In genomic region chr9:128394404-128395168, GRCh38 we compare ENCODE assay signal across 20 cellular contexts. TPM values are rescaled to one million over a fixed set of nuclear protein-coding genes. Genes with fewer than 3 reads are reported as not detected.
DNase-seq lines count a peak whose midpoint lies in the region; ATAC-seq and TF ChIP-seq lines count a peak whose summit lies in the region.
"Had no signal": no experiment of that assay in that cellular context is flagged by ENCODE, and none has a peak within 500 bp of the region (broad histone marks: within the 10 kb centered on the region; RNA-seq: fewer than 3 reads in every experiment).

No MANE protein-coding gene starts in this region.

- H3K9me3 ChIP-seq in A673 (ENCODE audit: low read depth, low read length, poor library complexity, severe bottlenecking): no peaks in the 10 kb centered on the region
- H3K9me3 ChIP-seq: suprapubic skin had no signal

- H3K36me3 Mint-ChIP-seq in HFFc6 (ENCODE audit: low read depth) (peaks cover 4% of the 10 kb centered on the region; the same call in 1 of the 2 replicates), mesothelial cell of epicardium (peaks cover 10% of the 10 kb centered on the region)
- H3K36me3 Mint-ChIP-seq: natural killer cell treated with Interleukin-12 subunit alpha and Interleukin-12 subunit beta and Interleukin-15 and Interleukin-18, amount 100 ng/mL, for 72 hours had no signal

- TF ChIP-seq CTCF in A673 (conservative IDR thresholded peaks at IDR 0.05; ENCODE audit: low read depth, low read length) (no peak), HFFc6 (IDR thresholded peaks at IDR 0.05) (no peak), mesothelial cell of epicardium (IDR thresholded peaks at IDR 0.05; ENCODE audit: unreplicated experiment) (no peak)

- no peaks in the 10 kb centered on the region for H3K27me3 ChIP-seq in A673 (replicated peaks; ENCODE audit: insufficient read depth, low read depth, low read length, poor library complexity)
- H3K27me3 ChIP-seq: suprapubic skin had no signal

- intact Hi-C loops in A673 (cut with micrococcal nuclease; ENCODE audit: unreplicated experiment): no loop called here

- H3K9me3 Mint-ChIP-seq in HFFc6 (no peaks in the 10 kb centered on the region), mesothelial cell of epicardium (no peaks in the 10 kb centered on the region)
- H3K9me3 Mint-ChIP-seq: natural killer cell treated with Interleukin-12 subunit alpha and Interleukin-12 subunit beta and Interleukin-15 and Interleukin-18, amount 100 ng/mL, for 72 hours; T-cell had no signal

- H3K27ac Mint-ChIP-seq in HFFc6 (peak overlapping the region; percentile 30), mesothelial cell of epicardium (no peak overlapping the region)
- H3K27ac Mint-ChIP-seq: natural killer cell treated with Interleukin-12 subunit alpha and Interleukin-12 subunit beta and Interleukin-15 and Interleukin-18, amount 100 ng/mL, for 72 hours; T-cell had no signal

- ATAC-seq in HG02798 (IDR thresholded peaks at IDR 0.05; ENCODE audit: poor library complexity, unreplicated experiment) (no peak), GM19467 (IDR thresholded peaks at IDR 0.05; ENCODE audit: unreplicated experiment) (no peak)
- ATAC-seq: natural killer cell treated with Interleukin-12 subunit alpha and Interleukin-12 subunit beta and Interleukin-15 and Interleukin-18, amount 100 ng/mL, for 72 hours; Right ventricle myocardium inferior; T-cell had no signal

- POLR2A ChIA-PET in A673 (lab: Charles Lee; ENCODE audit: low non-redundant PET): no interaction called here

- H3K4me3 Mint-ChIP-seq in HFFc6 (peak overlapping the region; percentile 18; the same call in 1 of the 2 replicates), mesothelial cell of epicardium (peak overlapping the region; percentile 12)
- H3K4me3 Mint-ChIP-seq: CD14-positive monocyte; natural killer cell treated with Interleukin-12 subunit alpha and Interleukin-12 subunit beta and Interleukin-15 and Interleukin-18, amount 100 ng/mL, for 72 hours; T-cell had no signal

- CTCF ChIA-PET in A673 (lab: Charles Lee): no interaction called here

- peaks cover 10% of the 10 kb centered on the region for H3K4me1 ChIP-seq in A673 (ENCODE audit: insufficient read depth, low read length, poor library complexity, severe bottlenecking)

- H3K27ac ChIP-seq in A673 (ENCODE audit: low read depth, low read length, poor library complexity, severe bottlenecking): peak overlapping the region; percentile 10
- H3K27ac ChIP-seq in cingulate gyrus (ENCODE audit: low read depth, low read length): peak overlapping the region; percentile 95
- H3K27ac ChIP-seq: suprapubic skin had no signal

- H3K27me3 Mint-ChIP-seq in HFFc6 (ENCODE audit: insufficient read depth) (peaks cover 13% of the 10 kb centered on the region), mesothelial cell of epicardium (ENCODE audit: low read depth) (peaks cover 88% of the 10 kb centered on the region)
- H3K27me3 Mint-ChIP-seq: T-cell had no signal

- no peaks in the 10 kb centered on the region for H3K36me3 ChIP-seq in A673 (ENCODE audit: insufficient read depth, low read length, poor library complexity, severe bottlenecking)

- no peak overlapping the region for H3K4me3 ChIP-seq in A673 (ENCODE audit: low read depth, low read length, poor library complexity, severe bottlenecking)
- H3K4me3 ChIP-seq: suprapubic skin had no signal

- BruUV-seq in A673 (replicated peaks; lab: Mats Ljungman, UMichigan): no TSS peak

- peak; percentile 37 for DNase-seq in A673 (ENCODE audit: low spot score)
- DNase-seq in HFFc6: no peak
- no peak for DNase-seq in mesothelial cell of epicardium (ENCODE audit: low spot score in 2 of 2, unreplicated experiment in 2 of 2)
- DNase-seq in amniotic stem cell (lab: John Stamatoyannopoulos, UW): no peak
- no peak for DNase-seq in NCI-H1105 (lab: John Stamatoyannopoulos, UW)
- DNase-seq: GF-D8; KG1; mesendoderm; MV-4-11; NCI-H2081 treated with DMSO at 0.1 percent for 48 hours; NCI-H524; stimulated activated CD4-positive, alpha-beta T cell treated with anti-CD3 and anti-CD28 coated beads, Interleukin-4, amount 100 ng/mL, for 4 hours; T-cell had no signal

- peaks cover 16% of the 10 kb centered on the region for H3K4me1 Mint-ChIP-seq in HFFc6 (ENCODE audit: low read depth)
- peaks cover 16% of the 10 kb centered on the region for H3K4me1 Mint-ChIP-seq in mesothelial cell of epicardium

RNA-seq across cellular contexts. Expression of gene URM1, which starts 23.4 kb away (rescaled TPM):
- total RNA-seq in A673 (2021): 67.0 and 84.8 TPM in 2 replicates
- total RNA-seq in HFFc6 (2021; fragmentation: NEBNext Ultra II Directional; extraction: Animal tissue kit (Norgen Biotek cat#: 25700)): 10 to 100 TPM; 63.8 to 75.5 (median 70.2) TPM
- total RNA-seq in mesothelial cell of epicardium: 46.6 to 54.9 TPM (median 51.5 TPM) in 3 replicates

RNA-seq across cellular contexts. Expression of gene CERCAM, which starts 26.1 kb away (rescaled TPM):
- 10.1 and 14.7 TPM in 2 replicates for total RNA-seq in A673 (2021)
- 100 to 1,000 TPM; 125 to 172 (median 136) TPM for total RNA-seq in HFFc6 (2021; fragmentation: NEBNext Ultra II Directional; extraction: Animal tissue kit (Norgen Biotek cat#: 25700))
- total RNA-seq in mesothelial cell of epicardium: 134 to 143 TPM (median 141 TPM) in 3 replicates

RNA-seq across cellular contexts. Expression of gene SLC27A4, which starts 54.3 kb away (rescaled TPM):
- total RNA-seq in A673 (2021): 35.4 and 39.1 TPM in 2 replicates
- 10 to 100 TPM; 21.1 to 31.1 (median 23.2) TPM for total RNA-seq in HFFc6 (2021; fragmentation: NEBNext Ultra II Directional; extraction: Animal tissue kit (Norgen Biotek cat#: 25700))
- 18.5 to 19.9 TPM (median 19.0 TPM) in 3 replicates for total RNA-seq in mesothelial cell of epicardium
